ENCODE assay signal across 20 cellular contexts in genomic region chr6:139711714-139712585, GRCh38.
DNase-seq lines count a peak whose midpoint lies in the region; ATAC-seq and TF ChIP-seq lines count a peak whose summit lies in the region.
"Had no signal": no experiment of that assay in that cellular context is flagged by ENCODE, and none has a peak within 500 bp of the region (broad histone marks: within the 10 kb centered on the region; RNA-seq: fewer than 3 reads in every experiment).

No MANE protein-coding gene starts in this region.

- no peak overlapping the region for H3K9ac ChIP-seq in mammary epithelial cell (ENCODE audit: insufficient read depth, low read length)
- no peak overlapping the region for H3K9ac ChIP-seq in mesenchymal stem cell (ENCODE audit: low read length)
- H3K9ac ChIP-seq: BLaER1 had no signal

- no peak overlapping the region for H3K23ac ChIP-seq in mesenchymal stem cell (ENCODE audit: low read length in 2 of 2)

- ATAC-seq in HG02610 (IDR thresholded peaks at IDR 0.05; ENCODE audit: unreplicated experiment), result no peak
- ATAC-seq: GM12878, left cardiac atrium had no signal

- H3K79me2 ChIP-seq in mammary epithelial cell (ENCODE audit: insufficient read depth, low read length), result no peaks in the 10 kb centered on the region

- no peak overlapping the region for H2BK120ac ChIP-seq in mesenchymal stem cell (ENCODE audit: low read depth, low read length)

- DNase-seq in GM04503 (ENCODE audit: low read depth), result peak; percentile 21
- peak; percentile 59 for DNase-seq in NCI-H226
- peak; percentile 53 for DNase-seq in mammary epithelial cell
- DNase-seq in mesenchymal stem cell, result peak; percentile 37
- DNase-seq in activated CD4-positive, alpha-beta T cell treated with anti-CD3 and anti-CD28 coated beads, Interleukin-2, amount 50 U/mL, for 4 hours, result no peak
- no peak for DNase-seq in UCSD-AML1 (lab: John Stamatoyannopoulos, UW; ENCODE audit: unreplicated experiment)
- DNase-seq in T-helper 2 cell, result no peak
- DNase-seq: activated naive CD4-positive, alpha-beta T cell treated with Interleukin-2 at 50 U/mL for 16 hours; caudate nucleus; DMS79; effector memory CD4-positive, alpha-beta T cell; head of caudate nucleus; left cardiac atrium; NCI-H1092; stimulated activated CD4-positive, alpha-beta T cell treated with anti-CD3 and anti-CD28 coated beads, Interleukin-1b, Interleukin-23, amount 100 ng/mL, for 48 hours had no signal

- H2AK5ac ChIP-seq in mesenchymal stem cell (ENCODE audit: low read length, severe bottlenecking), result no peak overlapping the region

- dilution Hi-C loops in mammary epithelial cell (cut with HindIII; ENCODE audit: low sequenced_read_pairs), result no loop called here

- intact Hi-C loops in mammary epithelial cell (cut with micrococcal nuclease), result loop anchor here (5.0 kb wide), 1 partner anchor 305 kb away; no protein-coding TSS in a partner anchor

- H3K14ac ChIP-seq in mesenchymal stem cell (ENCODE audit: low read length in 2 of 2), result no peak overlapping the region

- H3K18ac ChIP-seq in mesenchymal stem cell (ENCODE audit: low read depth in 1 of 2, low read length in 2 of 2), result no peak overlapping the region

- no peak overlapping the region for H4K91ac ChIP-seq in mesenchymal stem cell (ENCODE audit: low read length)

- H3K36me3 ChIP-seq in mammary epithelial cell (ENCODE audit: insufficient read depth, low read length) (no peaks in the 10 kb centered on the region), mesenchymal stem cell (ENCODE audit: control insufficient read depth in 1 of 2, insufficient read depth in 2 of 2, low read depth in 1 of 2, low read length in 2 of 2) (no peaks in the 10 kb centered on the region)
- H3K36me3 ChIP-seq: BLaER1, prostate gland had no signal

- H3K4me1 ChIP-seq in mammary epithelial cell (ENCODE audit: insufficient read depth, low read length) (peaks cover 32% of the 10 kb centered on the region), mesenchymal stem cell (ENCODE audit: control insufficient read depth, insufficient read depth, low read depth, low read length) (no peaks in the 10 kb centered on the region)
- H3K4me1 ChIP-seq: BLaER1, prostate gland had no signal

- no peak overlapping the region for H3K4me3 ChIP-seq in mammary epithelial cell (replicated peaks in 1 of 3; ENCODE audit: insufficient read depth in 1 of 3, low read depth in 2 of 3, low read length in 3 of 3)
- peak overlapping the region in 1 of 2 experiments; percentile 21 for H3K4me3 ChIP-seq in mesenchymal stem cell (ENCODE audit: insufficient read depth in 1 of 2, low read depth in 1 of 2, low read length in 2 of 2)
- H3K4me3 ChIP-seq: BLaER1, GM12878, prostate gland had no signal

- no peaks in the 10 kb centered on the region for H3K9me3 ChIP-seq in mammary epithelial cell (replicated peaks; ENCODE audit: insufficient read depth, low read length)
- H3K9me3 ChIP-seq in mesenchymal stem cell (ENCODE audit: control insufficient read depth, low read length), result no peaks in the 10 kb centered on the region
- H3K9me3 ChIP-seq: BLaER1, prostate gland had no signal

- 42% methylated on average over 2 of the region's 2 CpGs for WGBS in mammary epithelial cell (ENCODE audit: low coverage, missing lambda C conversion rate)
- no CpG with 5 or more reads among the region's 2 CpGs for WGBS in mesenchymal stem cell

- H3K27ac ChIP-seq in mammary epithelial cell (ENCODE audit: insufficient read depth, low read depth, low read length) (peak overlapping the region; percentile 37), mesenchymal stem cell (ENCODE audit: low read length, poor library complexity, severe bottlenecking) (no peak overlapping the region)
- H3K27ac ChIP-seq: BLaER1, prostate gland, VCaP had no signal

- H2AFZ ChIP-seq in mammary epithelial cell (ENCODE audit: low read depth, low read length), result no peak overlapping the region
- no peak overlapping the region for H2AFZ ChIP-seq in mesenchymal stem cell (ENCODE audit: low read depth, low read length)

- H3K27me3 ChIP-seq in mammary epithelial cell (ENCODE audit: insufficient read depth, low read length) (no peaks in the 10 kb centered on the region), mesenchymal stem cell (ENCODE audit: control insufficient read depth in 1 of 2, insufficient read depth in 1 of 2, low read length in 2 of 2) (no peaks in the 10 kb centered on the region)
- H3K27me3 ChIP-seq: BLaER1 had no signal

- H2BK15ac ChIP-seq in mesenchymal stem cell (ENCODE audit: low read depth, poor library complexity, severe bottlenecking), result no peak overlapping the region

- H2BK12ac ChIP-seq in mesenchymal stem cell (ENCODE audit: low read length in 2 of 2), result no peak overlapping the region

- H2BK5ac ChIP-seq in mesenchymal stem cell (ENCODE audit: low read depth, low read length, poor library complexity, severe bottlenecking), result no peak overlapping the region

- H4K8ac ChIP-seq in mesenchymal stem cell (ENCODE audit: low read length), result no peak overlapping the region

- CTCF ChIA-PET in mammary epithelial cell (lab: Charles Lee; ENCODE audit: low non-redundant PET), result no interaction called here

- in situ Hi-C loops in mammary epithelial cell (cut with MboI; ENCODE audit: low sequenced_read_pairs in 2 of 2), result no loop called here

- no peak overlapping the region for H3K4ac ChIP-seq in mesenchymal stem cell (ENCODE audit: low read depth in 1 of 2, low read length in 2 of 2)

- H3K79me1 ChIP-seq in mesenchymal stem cell (replicated peaks; ENCODE audit: low read length, poor library complexity, severe bottlenecking), result no peaks in the 10 kb centered on the region

- no peaks in the 10 kb centered on the region for H4K20me1 ChIP-seq in mammary epithelial cell (ENCODE audit: insufficient read depth, low read length)
- H4K20me1 ChIP-seq: BLaER1 had no signal

- TF ChIP-seq CTCF in mammary epithelial cell (conservative IDR thresholded peaks at IDR 0.05 in 1 of 2, IDR thresholded peaks at IDR 0.05 in 1 of 2; ENCODE audit: extremely low read depth in 1 of 2, insufficient read depth in 1 of 2, low read depth in 1 of 2, low read length in 2 of 2), result no peak

- BruUV-seq in mammary epithelial cell (replicated peaks; lab: Mats Ljungman, UMichigan), result no TSS peak

- H3K4me2 ChIP-seq in mammary epithelial cell (ENCODE audit: insufficient read depth, low read depth, low read length), result peak overlapping the region; percentile 20
- no peak overlapping the region for H3K4me2 ChIP-seq in mesenchymal stem cell (ENCODE audit: low read length, poor library complexity, severe bottlenecking)
- H3K4me2 ChIP-seq: BLaER1 had no signal

Comparison
In these comparisons a context has a peak if more than half of its experiments do, and no peak if none do; other contexts are left out.
1. DNase-seq: peak in GM04503 (single experiment), NCI-H226 (single experiment), mammary epithelial cell (single experiment) and mesenchymal stem cell (single experiment); none in activated CD4-positive, alpha-beta T cell treated with anti-CD3 and anti-CD28 coated beads, Interleukin-2, amount 50 U/mL, for 4 hours (0 of 2), UCSD-AML1 (single experiment) and T-helper 2 cell (0 of 5).